In the genomic region with DNA sequence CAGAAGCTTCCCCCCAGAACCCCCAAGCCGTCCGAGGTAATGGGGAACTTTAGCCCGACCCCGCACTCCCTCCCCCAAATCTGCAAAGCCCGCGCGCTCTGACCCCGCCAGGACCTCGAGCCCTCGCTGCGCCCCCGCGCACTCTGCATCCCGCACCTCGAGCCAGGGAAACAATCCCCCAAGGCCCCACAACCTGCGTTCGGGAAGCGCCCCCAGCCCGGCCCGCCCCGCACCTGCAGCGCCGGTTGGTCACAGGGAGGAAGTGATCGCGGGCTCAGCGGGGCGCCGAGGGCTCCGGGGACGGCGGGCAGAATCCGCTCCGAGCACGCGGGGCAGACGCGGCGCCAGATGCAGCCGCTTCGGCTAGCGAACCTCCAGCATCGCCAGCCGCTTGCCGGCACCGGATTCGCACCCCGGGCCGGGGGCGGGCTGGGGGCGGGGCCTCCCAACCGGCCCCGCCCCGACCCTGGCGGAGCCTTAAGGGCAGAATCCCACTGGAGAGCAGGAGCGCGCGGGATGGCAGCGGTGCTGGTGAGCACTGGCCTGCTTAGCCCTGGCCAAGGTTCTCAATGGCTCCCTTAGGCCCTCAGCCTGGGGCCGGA, we compare ENCODE assay signal across 8 cellular contexts. TPM values are rescaled to one million over a fixed set of nuclear protein-coding genes. Genes with fewer than 3 reads are reported as not detected.
DNase-seq lines count a peak whose midpoint lies in the region; ATAC-seq and TF ChIP-seq lines count a peak whose summit lies in the region.

A gene with protein sequence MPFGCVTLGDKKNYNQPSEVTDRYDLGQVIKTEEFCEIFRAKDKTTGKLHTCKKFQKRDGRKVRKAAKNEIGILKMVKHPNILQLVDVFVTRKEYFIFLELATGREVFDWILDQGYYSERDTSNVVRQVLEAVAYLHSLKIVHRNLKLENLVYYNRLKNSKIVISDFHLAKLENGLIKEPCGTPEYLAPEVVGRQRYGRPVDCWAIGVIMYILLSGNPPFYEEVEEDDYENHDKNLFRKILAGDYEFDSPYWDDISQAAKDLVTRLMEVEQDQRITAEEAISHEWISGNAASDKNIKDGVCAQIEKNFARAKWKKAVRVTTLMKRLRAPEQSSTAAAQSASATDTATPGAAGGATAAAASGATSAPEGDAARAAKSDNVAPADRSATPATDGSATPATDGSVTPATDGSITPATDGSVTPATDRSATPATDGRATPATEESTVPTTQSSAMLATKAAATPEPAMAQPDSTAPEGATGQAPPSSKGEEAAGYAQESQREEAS (minus strand): TSS at position 382 of the 602 bp plus-strand sequence. CDS start 7,518 bp downstream, outside the sequence.

- H3K27ac ChIP-seq in Peyer's patch: no peak within 1 kb of the TSS
- H3K27ac ChIP-seq in cingulate gyrus (ENCODE audit: low read depth, low read length): peak within 1 kb of the TSS; percentile 87
- H3K27ac ChIP-seq in neural progenitor cell: no peak within 1 kb of the TSS

- TF ChIP-seq CTCF in Peyer's patch (IDR thresholded peaks at IDR 0.05) (no peak), neural progenitor cell (IDR thresholded peaks at IDR 0.05) (no peak)

- no peak within 1 kb of the TSS for H3K4me3 Mint-ChIP-seq in activated CD4-positive, alpha-beta T cell treated with anti-CD3 and anti-CD28 coated beads for 36 hours
- H3K4me3 Mint-ChIP-seq in neural progenitor cell: peak within 1 kb of the TSS; percentile 81

- POLR2A ChIA-PET in activated CD4-positive, alpha-beta T cell treated with anti-CD3 and anti-CD28 coated beads for 36 hours (lab: Charles Lee): interaction anchor here (0.6 kb wide), 1 partner anchor 120 kb away, joined by 8 read pairs; no protein-coding TSS in a partner anchor

- CTCF ChIA-PET in activated CD4-positive, alpha-beta T cell treated with anti-CD3 and anti-CD28 coated beads for 36 hours (lab: Charles Lee): interaction anchor here (0.7 kb wide), 1 partner anchor 319 kb away, joined by 3 read pairs; no protein-coding TSS in a partner anchor

- peaks cover 7% of the 10 kb centered on the region for H3F3A ChIP-seq in neural progenitor cell (ENCODE audit: low read depth)

- peak; percentile 61 for DNase-seq in activated CD4-positive, alpha-beta T cell treated with anti-CD3 and anti-CD28 coated beads for 36 hours
- DNase-seq in activated CD4-positive, alpha-beta T cell treated with anti-CD3 and anti-CD28 coated beads, Interleukin-2, amount 50 U/mL, for 4 hours: no peak
- DNase-seq in Peyer's patch: no peak
- DNase-seq in neural progenitor cell (ENCODE audit: low spot score): peak; percentile 83
- no peak for DNase-seq in SKM-1 (lab: John Stamatoyannopoulos, UW; ENCODE audit: unreplicated experiment)

- no peaks in the 10 kb centered on the region for H3K4me1 Mint-ChIP-seq in activated CD4-positive, alpha-beta T cell treated with anti-CD3 and anti-CD28 coated beads for 36 hours
- peaks cover 53% of the 10 kb centered on the region for H3K4me1 Mint-ChIP-seq in neural progenitor cell

- H3K4me3 ChIP-seq in Peyer's patch (peak within 1 kb of the TSS; percentile 25 to 55 (median 46)), neural progenitor cell (peak within 1 kb of the TSS; percentile 47)

- H3K9ac ChIP-seq in neural progenitor cell: no peak within 1 kb of the TSS

- H3K9me3 ChIP-seq in Peyer's patch (no peaks in the 10 kb centered on the region), neural progenitor cell (ENCODE audit: low read depth) (no peaks in the 10 kb centered on the region)

- peak within 1 kb of the TSS; percentile 87 for H3K4me2 ChIP-seq in neural progenitor cell

- H3K4me1 ChIP-seq in Peyer's patch: peaks cover 10 to 34% (median 11%) of the 10 kb centered on the region in 4 donors
- peaks cover 23% of the 10 kb centered on the region for H3K4me1 ChIP-seq in neural progenitor cell

- H2AFZ ChIP-seq in neural progenitor cell (replicated peaks): no peak within 1 kb of the TSS

- H4K20me1 ChIP-seq in neural progenitor cell (ENCODE audit: low read depth): peaks cover 25% of the 10 kb centered on the region

- no peaks in the 10 kb centered on the region for H3K79me2 ChIP-seq in neural progenitor cell (ENCODE audit: low read depth)

- H3K9me3 Mint-ChIP-seq in activated CD4-positive, alpha-beta T cell treated with anti-CD3 and anti-CD28 coated beads for 36 hours (ENCODE audit: low read depth): no peaks in the 10 kb centered on the region
- no peaks in the 10 kb centered on the region for H3K9me3 Mint-ChIP-seq in neural progenitor cell

- peaks cover 29% of the 10 kb centered on the region for H3K27me3 Mint-ChIP-seq in activated CD4-positive, alpha-beta T cell treated with anti-CD3 and anti-CD28 coated beads for 36 hours
- peaks cover 10% of the 10 kb centered on the region for H3K27me3 Mint-ChIP-seq in neural progenitor cell (ENCODE audit: insufficient read depth, low read depth)

- H3K36me3 ChIP-seq in Peyer's patch (no peaks in the 10 kb centered on the region), neural progenitor cell (no peaks in the 10 kb centered on the region)

- peak; percentile 59 for ATAC-seq in activated CD4-positive, alpha-beta T cell treated with anti-CD3 and anti-CD28 coated beads for 36 hours
- ATAC-seq in GM21528 (IDR thresholded peaks at IDR 0.05; ENCODE audit: low FRiP score, unreplicated experiment) (no peak), GM18861 (IDR thresholded peaks at IDR 0.05; ENCODE audit: unreplicated experiment) (no peak)

- H3K27ac Mint-ChIP-seq in activated CD4-positive, alpha-beta T cell treated with anti-CD3 and anti-CD28 coated beads for 36 hours: no peak within 1 kb of the TSS
- no peak within 1 kb of the TSS for H3K27ac Mint-ChIP-seq in neural progenitor cell

- no peak for TF ChIP-seq POLR2A in Peyer's patch (IDR thresholded peaks at IDR 0.05)

- H3K36me3 Mint-ChIP-seq in activated CD4-positive, alpha-beta T cell treated with anti-CD3 and anti-CD28 coated beads for 36 hours (ENCODE audit: low read depth): no peaks in the 10 kb centered on the region
- H3K36me3 Mint-ChIP-seq in neural progenitor cell: no peaks in the 10 kb centered on the region

- H3K27me3 ChIP-seq in Peyer's patch (peaks cover 0 to 20% of the 10 kb centered on the region in 2 donors), neural progenitor cell (peaks cover 27% of the 10 kb centered on the region)

- intact Hi-C loops in activated CD4-positive, alpha-beta T cell treated with anti-CD3 and anti-CD28 coated beads for 36 hours (cut with DNase I, micrococcal nuclease): loop anchor here in 1 of 2 experiments (1.0 kb wide), 1 partner anchor 13 kb away; a partner anchor contains a TSS

RNA-seq across cellular contexts. Expression of the gene that starts here (rescaled TPM):
- 1 to 10 TPM; 1.1 to 1.3 TPM for total RNA-seq in activated CD4-positive, alpha-beta T cell treated with anti-CD3 and anti-CD28 coated beads for 36 hours
- total RNA-seq in Peyer's patch (1 to 10 TPM in 2 of 4 donors, not detected in 2; 1.2 to 2.1 TPM), neural progenitor cell (ENCODE audit: low replicate concordance) (10.8 and 12.1 TPM in 2 replicates)

Comparison
In these comparisons a context has a peak if more than half of its experiments do, and no peak if none do; other contexts are left out.
1. DNase-seq: peak in activated CD4-positive, alpha-beta T cell treated with anti-CD3 and anti-CD28 coated beads for 36 hours (single experiment) and neural progenitor cell (single experiment); none in activated CD4-positive, alpha-beta T cell treated with anti-CD3 and anti-CD28 coated beads, Interleukin-2, amount 50 U/mL, for 4 hours (0 of 2), Peyer's patch (0 of 3) and SKM-1 (single experiment).